21 cellular contexts compared by ENCODE assay signal in the genomic region with DNA sequence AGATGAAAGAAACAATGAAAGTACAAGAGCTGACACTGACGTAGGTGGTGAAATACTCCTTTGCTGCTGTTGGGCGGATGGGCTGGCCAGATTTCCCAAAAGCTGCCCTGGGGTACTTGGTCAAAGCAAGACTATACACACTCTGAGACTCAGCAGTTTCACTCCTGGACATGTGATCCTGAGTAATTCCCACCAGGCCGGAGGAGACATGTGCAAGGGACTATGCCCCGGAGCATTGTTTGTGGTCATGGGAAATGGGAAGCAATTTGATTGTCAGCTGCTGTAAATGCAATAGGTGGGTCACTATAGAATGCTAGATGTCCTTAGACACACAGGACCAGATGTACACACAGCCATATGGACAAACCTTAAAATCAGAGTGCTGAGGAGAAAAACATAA.
DNase-seq lines count a peak whose midpoint lies in the region; ATAC-seq, FAIRE-seq and TF ChIP-seq lines count a peak whose summit lies in the region.
"Had no signal": no experiment of that assay in that cellular context is flagged by ENCODE, and none has a peak within 500 bp of the region (broad histone marks: within the 10 kb centered on the region; RNA-seq: fewer than 3 reads in every experiment).

No MANE protein-coding gene starts in this region.

- in situ Hi-C loops in HepG2 (cut with HindIII; ENCODE audit: extremely low pct_ligation_motif_present, low pct_unique_long_range_greater_than_20kb): no loop called here

- H4K20me1 ChIP-seq in HepG2 (ENCODE audit: insufficient read depth, low read length) (no peaks in the 10 kb centered on the region), keratinocyte (ENCODE audit: control insufficient read depth, extremely low read depth, insufficient read depth, low read length) (no peaks in the 10 kb centered on the region)

- WGBS in right lobe of liver (ENCODE audit: insufficient coverage, low coverage, low lambda C conversion rate, missing lambda C conversion rate): 51% methylated on average over 4 of the region's 4 CpGs
- 62% methylated on average over 4 of the region's 4 CpGs for WGBS in HepG2 (ENCODE audit: low lambda C conversion rate)

- no peak for TF ChIP-seq CTCF in right lobe of liver (IDR thresholded peaks at IDR 0.05)
- no peak for TF ChIP-seq CTCF in HepG2 (CRISPR knock-in tag; IDR thresholded peaks at IDR 0.05)
- no peak for TF ChIP-seq CTCF in choroid plexus epithelial cell (conservative IDR thresholded peaks at IDR 0.05; ENCODE audit: low read depth, low read length)
- no peak for TF ChIP-seq CTCF in keratinocyte (optimal IDR thresholded peaks at IDR 0.05 in 1 of 3, IDR thresholded peaks at IDR 0.05 in 1 of 3, conservative IDR thresholded peaks at IDR 0.05 in 1 of 3; ENCODE audit: extremely low read depth in 1 of 3, insufficient read depth in 2 of 3, low read length in 3 of 3)

- peaks cover 0 to 16% (median 4%) of the 10 kb centered on the region in 4 donors for H3K4me1 ChIP-seq in right lobe of liver
- H3K4me1 ChIP-seq in HepG2 (ENCODE audit: insufficient read depth, low read length): no peaks in the 10 kb centered on the region
- H3K4me1 ChIP-seq in keratinocyte (ENCODE audit: control insufficient read depth, extremely low read depth, insufficient read depth, low read length): peaks cover 10% of the 10 kb centered on the region

- POLR2A ChIA-PET in HepG2 (lab: Yijun Ruan, JAX): no interaction called here

- DNase-seq in right lobe of liver (no peak), HepG2 (ENCODE audit: low spot score) (no peak), choroid plexus epithelial cell (ENCODE audit: low read depth) (peak; percentile 8), keratinocyte (ENCODE audit: low read depth, low spot score) (peak; percentile 32), cortex of kidney (lab: John Stamatoyannopoulos, UW) (no peak)
- no peak for DNase-seq in activated CD4-positive, alpha-beta T cell treated with anti-CD3 and anti-CD28 coated beads for 48 hours
- DNase-seq: activated CD4-positive, alpha-beta memory T cell treated with anti-CD3 and anti-CD28 coated beads for 36 hours; effector CD8-positive, alpha-beta T cell; heart left ventricle; MG63; NCI-H1436; NCI-H774; T-helper 2 cell had no signal

- H3K79me2 ChIP-seq in HepG2 (ENCODE audit: insufficient read depth, low read length) (no peaks in the 10 kb centered on the region), keratinocyte (ENCODE audit: control insufficient read depth, insufficient read depth, low read length) (peaks cover 4% of the 10 kb centered on the region)

- dilution Hi-C loops in keratinocyte (cut with MboI; ENCODE audit: extremely low pct_ligation_motif_present, low sequenced_read_pairs): no loop called here

- no peak for FAIRE-seq in HepG2 (lab: Jason Lieb, UNC)
- FAIRE-seq in keratinocyte (lab: Jason Lieb, UNC): peak; percentile 62
- FAIRE-seq: A204.1, G401.6, urothelium cell line had no signal

- no peak for TF ChIP-seq RAD21 in HepG2 (CRISPR knock-in tag; IDR thresholded peaks at IDR 0.05)

- H3K4me2 ChIP-seq in HepG2 (ENCODE audit: low read depth, low read length): no peak overlapping the region
- no peak overlapping the region for H3K4me2 ChIP-seq in keratinocyte (ENCODE audit: control insufficient read depth, extremely low read depth, insufficient read depth, low read depth, low read length)

- H3K27me3 ChIP-seq in right lobe of liver (no peaks in the 10 kb centered on the region), HepG2 (ENCODE audit: control insufficient read depth in 1 of 2, insufficient read depth in 2 of 2, low read length in 2 of 2) (no peaks in the 10 kb centered on the region), keratinocyte (ENCODE audit: control insufficient read depth, extremely low read depth, insufficient read depth, low read length) (no peaks in the 10 kb centered on the region)
- H3K27me3 ChIP-seq: heart left ventricle, MG63, SJSA1 had no signal

- H3K36me3 ChIP-seq in right lobe of liver (peaks cover 0 to 15% (median 0%) of the 10 kb centered on the region in 4 donors), HepG2 (replicated peaks in 1 of 2; ENCODE audit: control insufficient read depth in 1 of 2, insufficient read depth in 2 of 2, low read length in 2 of 2) (no peaks in the 10 kb centered on the region), keratinocyte (ENCODE audit: control insufficient read depth in 2 of 2, extremely low read depth in 1 of 2, insufficient read depth in 2 of 2, low read length in 2 of 2) (peaks cover 5 to 9% of the 10 kb centered on the region in 2 experiments)
- H3K36me3 ChIP-seq: MG63, SJSA1 had no signal

- CTCF ChIA-PET in HepG2 (lab: Yijun Ruan, JAX; ENCODE audit: low intra/inter-chr PET ratio, low total read pairs): no interaction called here

- H3K9me3 ChIP-seq in right lobe of liver: no peaks in the 10 kb centered on the region
- H3K9me3 ChIP-seq in HepG2 (ENCODE audit: low read length): no peaks in the 10 kb centered on the region
- H3K9me3 ChIP-seq in keratinocyte (ENCODE audit: control insufficient read depth, low read depth, low read length): no peaks in the 10 kb centered on the region
- H3K9me3 ChIP-seq: heart left ventricle, MG63 had no signal

- intact Hi-C loops in right lobe of liver (cut with DNase I) (no loop called here), HepG2 (cut with micrococcal nuclease; ENCODE audit: unreplicated experiment) (no loop called here)

- no peak overlapping the region for H3K4me3 ChIP-seq in right lobe of liver
- no peak overlapping the region for H3K4me3 ChIP-seq in HepG2 (replicated peaks in 1 of 3; ENCODE audit: insufficient read depth in 1 of 3, low read depth in 2 of 3, low read length in 3 of 3)
- H3K4me3 ChIP-seq in choroid plexus epithelial cell (ENCODE audit: low read depth, low read length): no peak overlapping the region
- H3K4me3 ChIP-seq in keratinocyte (ENCODE audit: control insufficient read depth in 2 of 3, extremely low read depth in 1 of 3, insufficient read depth in 2 of 3, low read depth in 1 of 3, low read length in 3 of 3): no peak overlapping the region
- H3K4me3 ChIP-seq: heart left ventricle, MG63, SJSA1 had no signal

- no peak overlapping the region for H3K27ac ChIP-seq in right lobe of liver
- H3K27ac ChIP-seq in HepG2 (ENCODE audit: extremely low read length, insufficient read depth, low read length): no peak overlapping the region
- H3K27ac ChIP-seq in keratinocyte (ENCODE audit: control insufficient read depth, insufficient read depth, low read length): peak overlapping the region; percentile 42
- H3K27ac ChIP-seq: heart left ventricle, HL-60, SJSA1, VCaP had no signal

- TF ChIP-seq EP300 in HepG2 (IDR thresholded peaks at IDR 0.05; ENCODE audit: low read depth in 2 of 2, low read length in 2 of 2): no peak
- no peak for TF ChIP-seq EP300 in HepG2 (CRISPR knock-in tag; IDR thresholded peaks at IDR 0.05; ENCODE audit: borderline replicate concordance)

- H3K9ac ChIP-seq in HepG2 (ENCODE audit: insufficient read depth, low read depth, low read length) (no peak overlapping the region), keratinocyte (ENCODE audit: control insufficient read depth, extremely low read depth, insufficient read depth, low read length) (no peak overlapping the region)

- ATAC-seq in right lobe of liver (peak in 3 of 4 donors; percentile 13 to 44 (median 29)), HepG2 (no peak), GM19452 (IDR thresholded peaks at IDR 0.05; ENCODE audit: unreplicated experiment) (no peak), HG02623 (IDR thresholded peaks at IDR 0.05; ENCODE audit: unreplicated experiment) (no peak)

- no peak overlapping the region for H2AFZ ChIP-seq in HepG2 (ENCODE audit: low read length)
- H2AFZ ChIP-seq in keratinocyte (ENCODE audit: control insufficient read depth, low read length): no peak overlapping the region

- peaks cover 5% of the 10 kb centered on the region for H3K9me1 ChIP-seq in keratinocyte (ENCODE audit: control insufficient read depth, extremely low read depth, insufficient read depth, low read length)

- BruUV-seq in HepG2 (replicated peaks; lab: Mats Ljungman, UMichigan): no TSS peak

- no peak for TF ChIP-seq POLR2A in right lobe of liver (IDR thresholded peaks at IDR 0.05)
- TF ChIP-seq POLR2A in HepG2 (IDR thresholded peaks at IDR 0.05; ENCODE audit: insufficient read depth in 1 of 2, low read depth in 2 of 2, low read length in 2 of 2): no peak

TF ChIP-seq in HepG2, 621 proteins besides CTCF, POLR2A, EP300 and RAD21:
- TF ChIP-seq ZNF879 (CRISPR knock-in tag; IDR thresholded peaks at IDR 0.05): no peak
- no peak for TF ChIP-seq HIVEP1 (CRISPR knock-in tag; IDR thresholded peaks at IDR 0.05)
- no peak for TF ChIP-seq TP53 (CRISPR knock-in tag; conservative IDR thresholded peaks at IDR 0.05)
- TF ChIP-seq ZNF678 (CRISPR knock-in tag; IDR thresholded peaks at IDR 0.05): no peak
- no peak for TF ChIP-seq ZNF138 (CRISPR knock-in tag; IDR thresholded peaks at IDR 0.05; ENCODE audit: low read depth)

Comparison
In these comparisons a context has a peak if more than half of its experiments do, and no peak if none do; other contexts are left out.
1. ATAC-seq: peak in right lobe of liver (3 of 4); none in HepG2 (single experiment), GM19452 (single experiment) and HG02623 (single experiment).
2. DNase-seq: peak in choroid plexus epithelial cell (single experiment) and keratinocyte (single experiment); none in right lobe of liver (0 of 3), HepG2 (single experiment), cortex of kidney (single experiment) and activated CD4-positive, alpha-beta T cell treated with anti-CD3 and anti-CD28 coated beads for 48 hours (single experiment).